ENCODE assay signal across 9 cellular contexts in genomic region chr4:165325732-165326512, GRCh38. TPM values are rescaled to one million over a fixed set of nuclear protein-coding genes. Genes with fewer than 3 reads are reported as not detected.
A peak's percentile ranks its signal among the peaks of the same experiment; 100 is the strongest.
DNase-seq lines count a peak whose midpoint lies in the region; ATAC-seq and TF ChIP-seq lines count a peak whose summit lies in the region.
"Had no signal": no experiment of that assay in that cellular context is flagged by ENCODE, and none has a peak within 500 bp of the region (broad histone marks: within the 10 kb centered on the region; RNA-seq: fewer than 3 reads in every experiment).

No MANE protein-coding gene starts in this region.

- POLR2A ChIA-PET in CD4-positive, alpha-beta T cell (lab: Charles Lee) = interaction anchor here (0.8 to 2.3 kb wide), 2 partner anchors 8 to 213 kb away, joined by 3 to 25 read pairs; partner anchors contain the start of gene TMEM192

- ATAC-seq in CD4-positive, alpha-beta T cell (ENCODE audit: poor library complexity) = no peak
- no peak for ATAC-seq in mucosa of descending colon

- H3K36me3 ChIP-seq in mucosa of descending colon (ENCODE audit: low read depth) = no peaks in the 10 kb centered on the region
- H3K36me3 ChIP-seq: Peyer's patch had no signal

- H3K9me3 ChIP-seq in CD4-positive, alpha-beta T cell (ENCODE audit: control insufficient read depth, low read length) = no peaks in the 10 kb centered on the region
- no peaks in the 10 kb centered on the region for H3K9me3 ChIP-seq in mucosa of descending colon
- H3K9me3 ChIP-seq: Peyer's patch had no signal

- no peaks in the 10 kb centered on the region for H3K9me3 Mint-ChIP-seq in CD4-positive, alpha-beta T cell

- H3K4me3 ChIP-seq in Jurkat, Clone E6-1 (ENCODE audit: low read length) = no peak overlapping the region; the same call in 1 of the 2 replicates
- no peak overlapping the region for H3K4me3 ChIP-seq in mucosa of descending colon

- H3K27me3 ChIP-seq in CD4-positive, alpha-beta T cell (ENCODE audit: control insufficient read depth, insufficient read depth, low read length) = no peaks in the 10 kb centered on the region
- H3K27me3 ChIP-seq: Peyer's patch had no signal

- H3K27me3 Mint-ChIP-seq in CD4-positive, alpha-beta T cell = no peaks in the 10 kb centered on the region

- CTCF ChIA-PET in CD4-positive, alpha-beta T cell (lab: Charles Lee) = interaction anchor here (1.1 kb wide), 1 partner anchor 213 kb away, joined by 5 read pairs; the partner anchor contains the start of gene TMEM192

- no peak overlapping the region for H3K27ac ChIP-seq in CD4-positive, alpha-beta T cell (ENCODE audit: low read depth, low read length)

- no peak for DNase-seq in CD4-positive, alpha-beta T cell
- DNase-seq in Jurkat, Clone E6-1 (ENCODE audit: low read depth, low spot score) = peak; percentile 16
- DNase-seq in astrocyte of the hippocampus (ENCODE audit: low read depth, low spot score) (peak; percentile 81), medulla oblongata (ENCODE audit: extremely low spot score) (peak; percentile 47), anterior cingulate cortex (lab: John Stamatoyannopoulos, UW) (no peak), mucosa of descending colon (no peak), NCI-H526 (lab: John Stamatoyannopoulos, UW) (no peak)
- no peak for DNase-seq in activated CD8-positive, alpha-beta memory T cell treated with anti-CD3 and anti-CD28 coated beads for 24 hours

- intact Hi-C loops in CD4-positive, alpha-beta T cell (cut with DNase I, micrococcal nuclease) = loop anchor here (2.0 to 10.0 kb wide), 6 partner anchors 69 to 1831 kb away; partner anchors contain the start of genes TMA16 (in 1 of the 2) and TMEM192 (in 1 of the 2)
- intact Hi-C loops in mucosa of descending colon (cut with DNase I, micrococcal nuclease) = no loop called here

- peaks cover 8% of the 10 kb centered on the region for H3K4me1 Mint-ChIP-seq in CD4-positive, alpha-beta T cell (ENCODE audit: low read depth)

- H3K36me3 Mint-ChIP-seq in CD4-positive, alpha-beta T cell (ENCODE audit: low read depth) = peaks cover 12% of the 10 kb centered on the region

- peak overlapping the region; percentile 54 for H3K4me3 Mint-ChIP-seq in CD4-positive, alpha-beta T cell

- no peak overlapping the region for H3K27ac Mint-ChIP-seq in CD4-positive, alpha-beta T cell

- no peak for TF ChIP-seq CTCF in CD4-positive, alpha-beta T cell (IDR thresholded peaks at IDR 0.05)
- TF ChIP-seq CTCF in mucosa of descending colon (IDR thresholded peaks at IDR 0.05) = no peak

- H3K4me1 ChIP-seq in mucosa of descending colon (ENCODE audit: low read depth) = peaks cover 4% of the 10 kb centered on the region

RNA-seq across cellular contexts. Expression of gene MSMO1, which starts 1.5 kb away (rescaled TPM):
- total RNA-seq in CD4-positive, alpha-beta T cell = 10 to 100 TPM; 13.3 to 15.1 TPM
- 38.9 TPM for polyA plus RNA-seq in Jurkat, Clone E6-1 (2012; ENCODE audit: insufficient read depth, insufficient read length)
- 100 to 1,000 TPM in 2 of 3 donors, 10 to 100 TPM in 1; 41.1 to 123 (median 117) TPM for total RNA-seq in mucosa of descending colon

RNA-seq across cellular contexts. Expression of gene CPE, which starts 52.9 kb away (rescaled TPM):
- not detected for total RNA-seq in CD4-positive, alpha-beta T cell
- not detected for polyA plus RNA-seq in Jurkat, Clone E6-1 (2012; ENCODE audit: insufficient read depth, insufficient read length)
- 10 to 100 TPM; 26.3 to 39.9 (median 33.9) TPM for total RNA-seq in mucosa of descending colon

Comparison
In these comparisons a context has a peak if more than half of its experiments do, and no peak if none do; other contexts are left out.
1. DNase-seq: peak in Jurkat, Clone E6-1 (single experiment), astrocyte of the hippocampus (single experiment) and medulla oblongata (single experiment); none in CD4-positive, alpha-beta T cell (0 of 10), anterior cingulate cortex (0 of 58), activated CD8-positive, alpha-beta memory T cell treated with anti-CD3 and anti-CD28 coated beads for 24 hours (single experiment), mucosa of descending colon (0 of 3) and NCI-H526 (0 of 2).
2. RNA of gene CPE, which starts 52.9 kb away (total RNA-seq): 26.3 to 39.9 TPM in mucosa of descending colon; not detected in CD4-positive, alpha-beta T cell; every median in the first group is over 10 times any median in the second.
3. intact Hi-C loops: an anchor here in CD4-positive, alpha-beta T cell (2.0 to 10.0 kb wide); none called in mucosa of descending colon.